11 cellular contexts compared by ENCODE assay signal in genomic region chr4:8524595-8525382, GRCh38. TPM values are rescaled to one million over a fixed set of nuclear protein-coding genes. Genes with fewer than 3 reads are reported as not detected.
"Had no signal": no experiment of that assay in that cellular context is flagged by ENCODE, and none has a peak within 500 bp of the region (broad histone marks: within the 10 kb centered on the region; RNA-seq: fewer than 3 reads in every experiment).

No MANE protein-coding gene starts in this region.

- H3K4me3 ChIP-seq: ascending aorta, dorsolateral prefrontal cortex, esophagus muscularis mucosa, thyroid gland had no signal

- H3K4me3 Mint-ChIP-seq: activated CD8-positive, alpha-beta T cell treated with anti-CD3 and anti-CD28 coated beads, Interleukin-2, amount 10 ng/mL, durations not matched to agents 7 days and 5 days; activated T-helper 1 cell treated with anti-CD3 and anti-CD28 coated beads, Interleukin-12 subunit alpha, Interleukin-12 subunit beta, Interleukin-2, Interleukin-4 antibody, amounts not matched to agents 30 ng/mL and 10 ng/mL and 1 ng/mL, durations not matched to agents 14 hours and 24 hours and 36 hours; nephron progenitor cell had no signal

- H3K27me3 ChIP-seq: ascending aorta, dorsolateral prefrontal cortex, esophagus muscularis mucosa, thyroid gland had no signal

- H3K4me1 ChIP-seq: ascending aorta, esophagus muscularis mucosa, thyroid gland had no signal

- DNase-seq: activated CD4-positive, alpha-beta T cell treated with anti-CD3 and anti-CD28 coated beads for 48 hours; activated CD8-positive, alpha-beta T cell treated with anti-CD3 and anti-CD28 coated beads, Interleukin-2, amount 10 ng/mL, durations not matched to agents 7 days and 5 days; activated naive CD4-positive, alpha-beta T cell; foreskin melanocyte; head of caudate nucleus; nephron progenitor cell; thyroid gland had no signal

- H3K27ac ChIP-seq: ascending aorta, esophagus muscularis mucosa, thyroid gland had no signal

- H3K27ac Mint-ChIP-seq: activated CD8-positive, alpha-beta T cell treated with anti-CD3 and anti-CD28 coated beads, Interleukin-2, amount 10 ng/mL, durations not matched to agents 7 days and 5 days; activated T-helper 1 cell treated with anti-CD3 and anti-CD28 coated beads, Interleukin-12 subunit alpha, Interleukin-12 subunit beta, Interleukin-2, Interleukin-4 antibody, amounts not matched to agents 30 ng/mL and 10 ng/mL and 1 ng/mL, durations not matched to agents 14 hours and 24 hours and 36 hours had no signal

- ATAC-seq: activated CD8-positive, alpha-beta T cell treated with anti-CD3 and anti-CD28 coated beads, Interleukin-2, amount 10 ng/mL, durations not matched to agents 7 days and 5 days had no signal

- H3K9me3 ChIP-seq: thyroid gland had no signal

- H3K36me3 ChIP-seq: ascending aorta, esophagus muscularis mucosa, thyroid gland had no signal

- H3K9me3 Mint-ChIP-seq: activated T-helper 1 cell treated with anti-CD3 and anti-CD28 coated beads, Interleukin-12 subunit alpha, Interleukin-12 subunit beta, Interleukin-2, Interleukin-4 antibody, amounts not matched to agents 30 ng/mL and 10 ng/mL and 1 ng/mL, durations not matched to agents 14 hours and 24 hours and 36 hours had no signal

RNA-seq across cellular contexts. Expression of gene GPR78, which starts 55.4 kb away (rescaled TPM):
- total RNA-seq: activated CD8-positive, alpha-beta T cell treated with anti-CD3 and anti-CD28 coated beads, Interleukin-2, amount 10 ng/mL, durations not matched to agents 7 days and 5 days; activated T-helper 1 cell treated with anti-CD3 and anti-CD28 coated beads, Interleukin-12 subunit alpha, Interleukin-12 subunit beta, Interleukin-2, Interleukin-4 antibody, amounts not matched to agents 30 ng/mL and 10 ng/mL and 1 ng/mL, durations not matched to agents 14 hours and 24 hours and 36 hours; ascending aorta; esophagus muscularis mucosa; thyroid gland had no signal
